Comparison of ENCODE assay signal across 10 cellular contexts in genomic region chr1:2073382-2074230, GRCh38. TPM values are rescaled to one million over a fixed set of nuclear protein-coding genes. Genes with fewer than 3 reads are reported as not detected.
DNase-seq lines count a peak whose midpoint lies in the region; ATAC-seq and TF ChIP-seq lines count a peak whose summit lies in the region.
"Had no signal": no experiment of that assay in that cellular context is flagged by ENCODE, and none has a peak within 500 bp of the region (broad histone marks: within the 10 kb centered on the region; RNA-seq: fewer than 3 reads in every experiment).

No MANE protein-coding gene starts in this region.

- TF ChIP-seq CTCF in HFFc6 (IDR thresholded peaks at IDR 0.05) (no peak), brain microvascular endothelial cell (IDR thresholded peaks at IDR 0.05; ENCODE audit: low read depth, low read length, missing control alignments) (no peak)

- H3K27me3 ChIP-seq in brain microvascular endothelial cell (replicated peaks) = peaks cover 10% of the 10 kb centered on the region
- H3K27me3 ChIP-seq: colonic mucosa had no signal

- H3K27ac Mint-ChIP-seq in HFFc6 = no peak overlapping the region

- peaks cover 9% of the 10 kb centered on the region; the same call in 1 of the 2 replicates for H3K4me1 Mint-ChIP-seq in HFFc6 (ENCODE audit: low read depth)

- no peak overlapping the region for H3K27ac ChIP-seq in brain microvascular endothelial cell
- H3K27ac ChIP-seq: colonic mucosa had no signal

- H3K4me3 ChIP-seq in brain microvascular endothelial cell (ENCODE audit: low read depth, low read length) = peak overlapping the region; percentile 57
- H3K4me3 ChIP-seq: colonic mucosa had no signal

- no peak for ATAC-seq in HG03432 (IDR thresholded peaks at IDR 0.05; ENCODE audit: unreplicated experiment)
- no peak for ATAC-seq in HG03354 (IDR thresholded peaks at IDR 0.05; ENCODE audit: poor library complexity, severe bottlenecking, unreplicated experiment)

- H3K27me3 Mint-ChIP-seq in HFFc6 (ENCODE audit: insufficient read depth) = peaks cover 38% of the 10 kb centered on the region
- H3K27me3 Mint-ChIP-seq: stimulated activated naive CD8-positive, alpha-beta T cell treated with anti-CD3 and anti-CD28 coated beads, Interleukin-15, amount 100 ng/mL, for 72 hours had no signal

- H3K36me3 ChIP-seq in brain microvascular endothelial cell (replicated peaks) = no peaks in the 10 kb centered on the region
- H3K36me3 ChIP-seq: colonic mucosa had no signal

- DNase-seq in AG08396 (ENCODE audit: low spot score) (peak; percentile 92), HFFc6 (peak; percentile 12), brain microvascular endothelial cell (peak; percentile 69), medulla oblongata (ENCODE audit: extremely low spot score) (peak; percentile 86), RKO (ENCODE audit: low spot score) (no peak)
- DNase-seq in stimulated activated CD4-positive, alpha-beta T cell treated with anti-CD3 and anti-CD28 coated beads, Interleukin-12 subunit alpha, Interleukin-12 subunit beta, amount 100 ng/mL, for 4 hours = no peak
- DNase-seq: colonic mucosa; stimulated activated naive CD8-positive, alpha-beta T cell treated with anti-CD3 and anti-CD28 coated beads, Interleukin-15, amount 100 ng/mL, for 72 hours had no signal

- H3K9me3 Mint-ChIP-seq in HFFc6 = peaks cover 19% of the 10 kb centered on the region

- H3K36me3 Mint-ChIP-seq in HFFc6 (ENCODE audit: low read depth) = peaks cover 12% of the 10 kb centered on the region

- H3K4me3 Mint-ChIP-seq in HFFc6 = peak overlapping the region; percentile 69
- H3K4me3 Mint-ChIP-seq: stimulated activated naive CD8-positive, alpha-beta T cell treated with anti-CD3 and anti-CD28 coated beads, Interleukin-15, amount 100 ng/mL, for 72 hours had no signal

- in situ Hi-C loops in brain microvascular endothelial cell (cut with HindIII; ENCODE audit: low pct_ligation_motif_present, low sequenced_read_pairs) = no loop called here

RNA-seq across cellular contexts. Expression of gene PRKCZ, which starts 23.4 kb away (rescaled TPM):
- 1 to 10 TPM in 2 of 6 experiments, under 1 TPM in 4; 0.55 to 1.4 (median 0.95) TPM for total RNA-seq in HFFc6 (2021; fragmentation: NEBNext Ultra II Directional; extraction: Animal tissue kit (Norgen Biotek cat#: 25700))

RNA-seq across cellular contexts. Expression of gene GABRD, which starts 54.5 kb away (rescaled TPM):
- not detected for total RNA-seq in HFFc6 (2021; fragmentation: NEBNext Ultra II Directional; extraction: Animal tissue kit (Norgen Biotek cat#: 25700))

Comparison
In these comparisons a context has a peak if more than half of its experiments do, and no peak if none do; other contexts are left out.
1. DNase-seq: peak in AG08396 (single experiment), HFFc6 (single experiment), brain microvascular endothelial cell (single experiment) and medulla oblongata (single experiment); none in stimulated activated CD4-positive, alpha-beta T cell treated with anti-CD3 and anti-CD28 coated beads, Interleukin-12 subunit alpha, Interleukin-12 subunit beta, amount 100 ng/mL, for 4 hours (single experiment) and RKO (single experiment).